In genomic region chr1:3431266-3431665, GRCh38 we compare ENCODE assay signal across 15 cellular contexts. TPM values are rescaled to one million over a fixed set of nuclear protein-coding genes. Genes with fewer than 3 reads are reported as not detected.
DNase-seq lines count a peak whose midpoint lies in the region; FAIRE-seq and TF ChIP-seq lines count a peak whose summit lies in the region.
"Had no signal": no experiment of that assay in that cellular context is flagged by ENCODE, and none has a peak within 500 bp of the region (broad histone marks: within the 10 kb centered on the region; RNA-seq: fewer than 3 reads in every experiment).

No MANE protein-coding gene starts in this region.

- no peak overlapping the region for H4K91ac ChIP-seq in H1 (replicated peaks; ENCODE audit: insufficient read length, low read length)

- no peak overlapping the region for H3K4me3 Mint-ChIP-seq in activated T-cell treated with anti-CD3 and anti-CD28 coated beads, Interleukin-2, amount 50 U/mL, for 24 hours
- H3K4me3 Mint-ChIP-seq: memory B cell had no signal

- H3K27me3 ChIP-seq in H1 (replicated peaks in 1 of 4; ENCODE audit: control insufficient read depth in 3 of 4, extremely low read depth in 1 of 4, insufficient read depth in 3 of 4, low read length in 3 of 4) (no peaks in the 10 kb centered on the region), uterus (no peaks in the 10 kb centered on the region)

- no peak overlapping the region for H3K18ac ChIP-seq in H1 (ENCODE audit: extremely low read depth, low read length)

- H3K4me2 ChIP-seq in H1 (ENCODE audit: insufficient read depth in 1 of 2, low read depth in 2 of 2, low read length in 2 of 2) = no peak overlapping the region

- H3K36me3 ChIP-seq in H1 (ENCODE audit: control insufficient read depth in 2 of 4, insufficient read depth in 4 of 4, low read length in 3 of 4) (no peaks in the 10 kb centered on the region), uterus (no peaks in the 10 kb centered on the region)
- H3K36me3 ChIP-seq: HAP-1 had no signal

- H3K27ac Mint-ChIP-seq in activated T-cell treated with anti-CD3 and anti-CD28 coated beads, Interleukin-2, amount 50 U/mL, for 24 hours = no peak overlapping the region
- H3K27ac Mint-ChIP-seq: memory B cell had no signal

- H2BK20ac ChIP-seq in H1 (ENCODE audit: low read length) = no peak overlapping the region

- no peak overlapping the region; the same call in 1 of the 2 replicates for H2BK5ac ChIP-seq in H1 (ENCODE audit: low read depth, low read length)

- TF ChIP-seq RAD21 in H1 (IDR thresholded peaks at IDR 0.05 in 1 of 2, conservative IDR thresholded peaks at IDR 0.05 in 1 of 2; ENCODE audit: low read depth in 2 of 2, low read length in 2 of 2) = peak in 1 of 2 experiments; percentile 37; a peak in 3 of 4 replicates

- no peak overlapping the region for H2BK12ac ChIP-seq in H1 (ENCODE audit: low read depth, low read length)

- H3K9ac ChIP-seq in H1 (replicated peaks in 1 of 4; ENCODE audit: extremely low read depth in 1 of 4, low read depth in 3 of 4, low read length in 3 of 4) = no peak overlapping the region

- H3K4ac ChIP-seq in H1 (replicated peaks; ENCODE audit: insufficient read length, low read depth, low read length) = no peak overlapping the region

- H3K9me3 ChIP-seq in H1 (ENCODE audit: insufficient read depth in 2 of 2, low read depth in 1 of 2, low read length in 1 of 2) (no peaks in the 10 kb centered on the region), uterus (no peaks in the 10 kb centered on the region)
- H3K9me3 ChIP-seq: HAP-1, psoas muscle had no signal

- DNase-seq in DMS 273 (lab: John Stamatoyannopoulos, UW; ENCODE audit: unreplicated experiment) (peak; percentile 56), DMS 273 treated with DMSO at 0.1 percent for 48 hours (lab: John Stamatoyannopoulos, UW) (no peak), LNCaP clone FGC (ENCODE audit: low read depth) (no peak), H1 (ENCODE audit: low read depth in 1 of 2, low spot score in 2 of 2) (no peak), retinal pigment epithelial cell (ENCODE audit: low read depth) (no peak), NCI-H146 (lab: John Stamatoyannopoulos, UW) (no peak), uterus (no peak)
- DNase-seq in activated T-cell treated with anti-CD3 and anti-CD28 coated beads, Interleukin-2, amount 50 U/mL, for 24 hours = no peak
- DNase-seq: activated CD4-positive, CD25-positive, alpha-beta regulatory T cell; NCI-H2029; trophoblast cell had no signal

- peaks cover 0 to 11% of the 10 kb centered on the region in 2 experiments for H4K20me1 ChIP-seq in H1 (replicated peaks in 1 of 2; ENCODE audit: control insufficient read depth in 1 of 2, insufficient read depth in 2 of 2, low read length in 2 of 2)

- no peaks in the 10 kb centered on the region for H3K79me2 ChIP-seq in H1 (ENCODE audit: control insufficient read depth in 1 of 2, insufficient read depth in 2 of 2, low read length in 2 of 2)

- CTCF ChIA-PET in H1 (lab: Charles Lee; ENCODE audit: partially characterized antibody) = interaction anchor here (0.6 to 4.7 kb wide), 18 partner anchors 9 to 866 kb away, joined by 3 to 50 read pairs (median 3); no protein-coding TSS in a partner anchor

- TF ChIP-seq EP300 in H1 (IDR thresholded peaks at IDR 0.05; ENCODE audit: borderline replicate concordance in 1 of 2, low read depth in 2 of 2, low read length in 2 of 2) = no peak

- H3K23ac ChIP-seq in H1 (ENCODE audit: insufficient read length) = no peak overlapping the region

- H3K27ac ChIP-seq in H1 (ENCODE audit: low read depth, low read length) (no peak overlapping the region), uterus (no peak overlapping the region)
- H3K27ac ChIP-seq: psoas muscle had no signal

- POLR2A ChIA-PET in H1 (lab: Charles Lee; ENCODE audit: partially characterized antibody) = no interaction called here

- H2AK5ac ChIP-seq in H1 (ENCODE audit: low read depth, low read length) = no peak overlapping the region

- no peak overlapping the region for H4K8ac ChIP-seq in H1 (ENCODE audit: extremely low read depth, insufficient read depth, low read length)

- no peak overlapping the region for H4K5ac ChIP-seq in H1 (ENCODE audit: insufficient read length, low read depth, low read length)

- no peaks in the 10 kb centered on the region for H3K23me2 ChIP-seq in H1 (ENCODE audit: low read depth, low read length)

- no peak overlapping the region for H2AFZ ChIP-seq in H1 (ENCODE audit: low read length)

- TF ChIP-seq CTCF in LNCaP clone FGC (IDR thresholded peaks at IDR 0.05; ENCODE audit: control insufficient read depth, extremely low read depth, insufficient read depth) = peak; percentile 38
- peak in 2 of 3 experiments; percentile 60 to 74; a peak in 3 of 4 replicates for TF ChIP-seq CTCF in H1 (IDR thresholded peaks at IDR 0.05; ENCODE audit: control extremely low read depth in 1 of 3, insufficient read depth in 1 of 3, low read depth in 1 of 3, low read length in 3 of 3)
- peak; percentile 25 for TF ChIP-seq CTCF in retinal pigment epithelial cell (conservative IDR thresholded peaks at IDR 0.05; ENCODE audit: low read depth, low read length)
- no peak for TF ChIP-seq CTCF in uterus (IDR thresholded peaks at IDR 0.05)

- H3K9me3 Mint-ChIP-seq in activated T-cell treated with anti-CD3 and anti-CD28 coated beads, Interleukin-2, amount 50 U/mL, for 24 hours = no peaks in the 10 kb centered on the region
- H3K9me3 Mint-ChIP-seq: memory B cell had no signal

- intact Hi-C loops in uterus (cut with DNase I; ENCODE audit: low total_unique reads) = no loop called here

- no peaks in the 10 kb centered on the region for H3K79me1 ChIP-seq in H1 (ENCODE audit: low read depth, low read length)

- H3K56ac ChIP-seq in H1 (replicated peaks; ENCODE audit: insufficient read length, low read depth, low read length) = no peak overlapping the region

- no peaks in the 10 kb centered on the region for H3K36me3 Mint-ChIP-seq in activated T-cell treated with anti-CD3 and anti-CD28 coated beads, Interleukin-2, amount 50 U/mL, for 24 hours (ENCODE audit: low read depth)
- H3K36me3 Mint-ChIP-seq: memory B cell had no signal

- H2BK15ac ChIP-seq in H1 (ENCODE audit: low read length) = peak overlapping the region; percentile 97; the same call in 1 of the 2 replicates

- no peak for TF ChIP-seq POLR2A in H1 (IDR thresholded peaks at IDR 0.05; ENCODE audit: control extremely low read depth in 1 of 2, low read depth in 2 of 2, low read length in 2 of 2)
- no peak for TF ChIP-seq POLR2A in uterus (IDR thresholded peaks at IDR 0.05)

- H3K4me3 ChIP-seq in LNCaP clone FGC (ENCODE audit: low read depth, low read length) = no peak overlapping the region
- no peak overlapping the region for H3K4me3 ChIP-seq in H1 (ENCODE audit: extremely low read depth in 1 of 4, insufficient read depth in 2 of 4, low read depth in 3 of 4, low read length in 4 of 4)
- H3K4me3 ChIP-seq in retinal pigment epithelial cell (ENCODE audit: low read length) = no peak overlapping the region
- H3K4me3 ChIP-seq in uterus = no peak overlapping the region
- H3K4me3 ChIP-seq: HAP-1, psoas muscle had no signal

- H3K14ac ChIP-seq in H1 (ENCODE audit: insufficient read length) = no peak overlapping the region

- H3K4me1 ChIP-seq in H1 (replicated peaks in 1 of 4; ENCODE audit: control insufficient read depth in 3 of 4, insufficient read depth in 4 of 4, low read length in 3 of 4) (peaks cover 0 to 7% (median 1%) of the 10 kb centered on the region in 4 experiments; a peak in 3 of 7 replicates), uterus (no peaks in the 10 kb centered on the region)
- H3K4me1 ChIP-seq: HAP-1, psoas muscle had no signal

- no peaks in the 10 kb centered on the region for H3K27me3 Mint-ChIP-seq in activated T-cell treated with anti-CD3 and anti-CD28 coated beads, Interleukin-2, amount 50 U/mL, for 24 hours

- FAIRE-seq in H1 (lab: Jason Lieb, UNC) = no peak
- FAIRE-seq: colon had no signal

- no peak overlapping the region for H2BK120ac ChIP-seq in H1 (replicated peaks; ENCODE audit: low read depth, low read length)

- H3K4me1 Mint-ChIP-seq in activated T-cell treated with anti-CD3 and anti-CD28 coated beads, Interleukin-2, amount 50 U/mL, for 24 hours (ENCODE audit: low read depth) = no peaks in the 10 kb centered on the region
- H3K4me1 Mint-ChIP-seq: memory B cell had no signal

- 68% methylated on average over 9 of the region's 12 CpGs; no CpG with 5 or more reads in 1 of the 2 experiments for WGBS in H1 (ENCODE audit: extremely low coverage in 1 of 2, insufficient coverage in 1 of 2, insufficient read length in 1 of 2, insufficient replicate concordance in 2 of 2, low coverage in 1 of 2, low lambda C conversion rate in 2 of 2, missing lambda C conversion rate in 1 of 2), 2 experiments

TF ChIP-seq in H1, 55 proteins besides CTCF, POLR2A, EP300 and RAD21:
- TF ChIP-seq TCF12 (IDR thresholded peaks at IDR 0.05; ENCODE audit: low read depth, low read length) (no peak), ASH2L (IDR thresholded peaks at IDR 0.05; ENCODE audit: low read length) (no peak), JUND (IDR thresholded peaks at IDR 0.05; ENCODE audit: low read length) (no peak), KDM5A (IDR thresholded peaks at IDR 0.05; ENCODE audit: low read length) (no peak), BACH1 (IDR thresholded peaks at IDR 0.05; ENCODE audit: low read length) (peak; percentile 25; the same call in 1 of the 2 replicates), SP1 (IDR thresholded peaks at IDR 0.05; ENCODE audit: low read depth, low read length) (no peak), GABPA (IDR thresholded peaks at IDR 0.05; ENCODE audit: borderline replicate concordance, insufficient read depth, low read length) (peak; percentile 63; the same call in 1 of the 2 replicates), EZH2 (IDR thresholded peaks at IDR 0.05; ENCODE audit: low read depth, low read length, severe bottlenecking) (no peak)
- TF ChIP-seq, protein P1, sequence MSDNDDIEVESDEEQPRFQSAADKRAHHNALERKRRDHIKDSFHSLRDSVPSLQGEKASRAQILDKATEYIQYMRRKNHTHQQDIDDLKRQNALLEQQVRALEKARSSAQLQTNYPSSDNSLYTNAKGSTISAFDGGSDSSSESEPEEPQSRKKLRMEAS (IDR thresholded peaks at IDR 0.05) = peak; percentile 61; the same call in 1 of the 2 replicates

RNA-seq across cellular contexts. Expression of gene ARHGEF16, which starts 23.2 kb away (rescaled TPM):
- total RNA-seq in H1 (2021; fragmentation: NEBNext Ultra II Directional; extraction: Animal tissue kit (Norgen Biotek cat#: 25700)) = 20.0 and 20.7 TPM in 2 replicates
- polyA plus RNA-seq in H1 (2011; rRNA removed) = 18.3 and 25.0 TPM in 2 replicates
- polyA plus RNA-seq in H1 (2011; cell fraction: cytosol; rRNA removed) = 20.5 TPM
- 55.6 TPM for polyA plus RNA-seq in H1 (2011; cell fraction: nucleus; rRNA removed)
- 11.4 to 18.1 TPM (median 16.6 TPM) in 4 replicates for polyA plus RNA-seq in H1 (2012, experiment 1 of 2)
- 15.7 TPM for polyA plus RNA-seq in H1 (2012, experiment 2 of 2)
- polyA plus RNA-seq in H1 (2013, experiment 1 of 2) = 8.9 TPM
- polyA plus RNA-seq in H1 (2013, experiment 2 of 2) = 7.8 TPM
- 32.5 and 33.4 TPM in 2 replicates for polyA minus RNA-seq in H1 (2011; rRNA and poly(A)+ RNA removed)
- polyA minus RNA-seq in H1 (2011; cell fraction: cytosol; rRNA and poly(A)+ RNA removed) = 10.1 TPM
- polyA minus RNA-seq in H1 (2011; cell fraction: nucleus; rRNA and poly(A)+ RNA removed) = 24.2 TPM
- total RNA-seq in uterus = 1 to 10 TPM in 2 of 4 donors, under 1 TPM in 1, not detected in 1; 0.29 to 2.3 (median 1.2) TPM

Comparison
In these comparisons a context has a peak if more than half of its experiments do, and no peak if none do; other contexts are left out.
1. CTCF ChIP-seq: peak in LNCaP clone FGC (single experiment), H1 (2 of 3) and retinal pigment epithelial cell (single experiment); none in uterus (0 of 4).